8 cellular contexts compared by ENCODE assay signal in the genomic region with DNA sequence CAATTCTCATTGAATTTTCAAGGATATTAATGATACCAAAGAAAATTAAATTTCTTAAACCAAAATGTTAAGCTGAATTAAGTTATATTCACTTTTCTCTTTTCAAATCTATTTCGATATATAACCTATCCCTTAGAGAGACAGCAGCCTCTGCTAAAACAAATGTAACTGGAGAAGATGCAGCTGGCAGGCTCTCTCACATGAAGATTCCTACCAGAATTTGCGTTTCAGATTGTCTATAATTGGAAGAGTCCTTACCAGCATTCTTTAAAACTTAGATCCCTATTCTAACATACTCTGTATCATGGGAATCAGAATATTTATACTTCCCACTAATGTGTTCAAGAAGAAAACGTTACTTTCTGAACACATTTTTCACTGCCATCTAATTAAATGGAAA. TPM values are rescaled to one million over a fixed set of nuclear protein-coding genes. Genes with fewer than 3 reads are reported as not detected.
DNase-seq lines count a peak whose midpoint lies in the region; ATAC-seq and TF ChIP-seq lines count a peak whose summit lies in the region.

No MANE protein-coding gene starts in this region.

- no CpG with 5 or more reads among the region's 3 CpGs for WGBS in trophoblast cell (ENCODE audit: extremely low coverage, insufficient coverage, insufficient read length)

- no peak overlapping the region for H2BK120ac ChIP-seq in trophoblast cell (ENCODE audit: insufficient read depth, low read length, poor library complexity)

- peak overlapping the region; percentile 82 for H3K4me3 ChIP-seq in epithelial cell of esophagus (ENCODE audit: low read length)
- no peak overlapping the region for H3K4me3 ChIP-seq in trophoblast cell (ENCODE audit: low read depth, low read length)

- H4K12ac ChIP-seq in trophoblast cell (ENCODE audit: low read depth, low read length): no peak overlapping the region

- no peak overlapping the region for H2AK5ac ChIP-seq in trophoblast cell (ENCODE audit: low read length)

- H3K27ac ChIP-seq in trophoblast cell (ENCODE audit: low read depth, low read length): no peak overlapping the region

- H2AFZ ChIP-seq in trophoblast cell (ENCODE audit: insufficient read depth, low read length, poor library complexity): no peak overlapping the region

- H3K4me2 ChIP-seq in trophoblast cell (ENCODE audit: low read length): peak overlapping the region; percentile 75

- H3K27me3 ChIP-seq in trophoblast cell (ENCODE audit: insufficient read depth, low read length): no peaks in the 10 kb centered on the region

- TF ChIP-seq CTCF in epithelial cell of esophagus (IDR thresholded peaks at IDR 0.05; ENCODE audit: insufficient read depth, low read depth, low read length, missing control alignments): no peak
- no peak for TF ChIP-seq CTCF in GM10266 (IDR thresholded peaks at IDR 0.05; ENCODE audit: control insufficient read depth, insufficient read depth, low read depth, missing control alignments)

- no peak overlapping the region for H3K23ac ChIP-seq in trophoblast cell (ENCODE audit: low read length)

- H3K18ac ChIP-seq in trophoblast cell (ENCODE audit: low read length): no peak overlapping the region

- H2BK5ac ChIP-seq in trophoblast cell (ENCODE audit: low read depth, low read length, poor library complexity): no peak overlapping the region

- no peak overlapping the region for H3K4ac ChIP-seq in trophoblast cell (ENCODE audit: low read depth, low read length)

- no peak overlapping the region for H4K8ac ChIP-seq in trophoblast cell (ENCODE audit: low read depth, low read length)

- peak; percentile 49 for DNase-seq in OCI-M1 (lab: John Stamatoyannopoulos, UW)
- no peak for DNase-seq in epithelial cell of esophagus (ENCODE audit: low read depth)
- no peak for DNase-seq in trophoblast cell
- DNase-seq in NCI-H526 (lab: John Stamatoyannopoulos, UW): no peak
- DNase-seq in GM10266 (ENCODE audit: extremely low spot score): no peak
- DNase-seq in middle frontal gyrus (ENCODE audit: extremely low spot score, low spot score): no peak

- peak overlapping the region; percentile 86 for H3K9ac ChIP-seq in ES-I3 (ENCODE audit: low read depth, low read length)
- H3K9ac ChIP-seq in trophoblast cell (ENCODE audit: low read length): no peak overlapping the region

- H3K36me3 ChIP-seq in ES-I3 (ENCODE audit: insufficient read depth, low read length): no peaks in the 10 kb centered on the region
- no peaks in the 10 kb centered on the region for H3K36me3 ChIP-seq in trophoblast cell (ENCODE audit: control insufficient read depth in 1 of 2, insufficient read depth in 2 of 2, low read length in 2 of 2)

- H3K4me1 ChIP-seq in ES-I3 (ENCODE audit: insufficient read depth, low read length): peaks cover 32% of the 10 kb centered on the region
- peaks cover 2 to 9% of the 10 kb centered on the region in 2 experiments for H3K4me1 ChIP-seq in trophoblast cell (ENCODE audit: control insufficient read depth in 1 of 2, insufficient read depth in 2 of 2, low read length in 2 of 2)

- H3K79me2 ChIP-seq in trophoblast cell (ENCODE audit: control insufficient read depth, insufficient read depth, low read length, poor library complexity): peaks cover 17% of the 10 kb centered on the region

- H2BK12ac ChIP-seq in trophoblast cell (ENCODE audit: low read length): no peak overlapping the region

- no peak for ATAC-seq in GM19035 (IDR thresholded peaks at IDR 0.05; ENCODE audit: unreplicated experiment)

- no peak overlapping the region for H3K14ac ChIP-seq in trophoblast cell (ENCODE audit: low read length)

- H3K79me1 ChIP-seq in trophoblast cell (ENCODE audit: low read length): peaks cover 12% of the 10 kb centered on the region

- H3K9me3 ChIP-seq in ES-I3 (ENCODE audit: control insufficient read depth, insufficient read depth, low read length) (no peaks in the 10 kb centered on the region), trophoblast cell (ENCODE audit: insufficient read depth, low read depth, low read length) (no peaks in the 10 kb centered on the region)

- H4K91ac ChIP-seq in trophoblast cell (ENCODE audit: low read depth, low read length): no peak overlapping the region

RNA-seq across cellular contexts. Expression of gene PTPN2, which starts 1.6 kb away (rescaled TPM):
- 23.3 and 26.4 TPM in 2 replicates for polyA plus RNA-seq in trophoblast cell (2013)
